ENCODE assay signal across 8 cellular contexts in the genomic region with DNA sequence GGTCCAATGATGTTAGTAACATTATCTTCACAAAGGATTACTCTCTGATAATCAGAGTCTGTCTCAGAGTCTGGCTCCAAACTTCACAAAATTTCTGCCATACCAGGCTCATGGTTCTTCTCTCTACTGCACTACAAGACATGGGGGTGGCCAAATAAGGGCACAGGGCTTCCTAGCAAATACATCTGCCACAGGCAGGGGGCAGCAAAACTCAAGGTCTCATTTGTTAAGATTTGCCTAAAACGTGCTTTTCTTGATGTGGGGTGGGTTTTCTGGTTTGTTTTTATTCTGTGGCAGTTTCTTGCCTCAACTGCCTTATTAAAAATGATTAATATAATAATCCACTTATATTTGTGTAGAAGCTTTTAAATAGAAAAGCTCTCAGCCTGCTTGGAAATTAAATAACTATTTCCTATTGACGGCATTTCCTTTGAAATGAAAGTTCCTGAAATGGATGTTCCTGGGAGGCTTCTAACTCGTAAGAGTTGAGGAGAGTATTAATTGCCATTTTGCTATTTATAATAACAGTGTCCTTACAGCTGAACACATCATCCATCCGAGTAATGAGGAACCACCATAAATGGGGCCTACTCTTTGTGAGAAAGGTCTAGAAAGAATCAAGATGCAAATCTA. TPM values are rescaled to one million over a fixed set of nuclear protein-coding genes. Genes with fewer than 3 reads are reported as not detected.
DNase-seq lines count a peak whose midpoint lies in the region; ATAC-seq and TF ChIP-seq lines count a peak whose summit lies in the region.

No MANE protein-coding gene starts in this region.

- H3K27ac Mint-ChIP-seq in CD4-positive, CD25-positive, alpha-beta regulatory T cell: no peak overlapping the region
- no peak overlapping the region for H3K27ac Mint-ChIP-seq in activated naive CD4-positive, alpha-beta T cell treated with anti-CD3 and anti-CD28 coated beads, Interleukin-2, amount 50 U/mL, for 72 hours

- H3K9me3 Mint-ChIP-seq in CD4-positive, CD25-positive, alpha-beta regulatory T cell: peaks cover 0 to 2% (median 0%) of the 10 kb centered on the region in 7 donors
- H3K9me3 Mint-ChIP-seq in activated naive CD4-positive, alpha-beta T cell treated with anti-CD3 and anti-CD28 coated beads, Interleukin-2, amount 50 U/mL, for 72 hours: no peaks in the 10 kb centered on the region

- no peaks in the 10 kb centered on the region for H3K4me1 Mint-ChIP-seq in CD4-positive, CD25-positive, alpha-beta regulatory T cell

- H3K9me3 ChIP-seq in CD4-positive, CD25-positive, alpha-beta regulatory T cell (ENCODE audit: control insufficient read depth in 2 of 2, low read length in 2 of 2): no peaks in the 10 kb centered on the region

- H3K27ac ChIP-seq in CD4-positive, CD25-positive, alpha-beta regulatory T cell (ENCODE audit: insufficient read depth, low read length, poor library complexity, severe bottlenecking): no peak overlapping the region

- peak; percentile 9 to 75 (median 28) for DNase-seq in CD4-positive, CD25-positive, alpha-beta regulatory T cell
- DNase-seq in activated naive CD4-positive, alpha-beta T cell treated with anti-CD3 and anti-CD28 coated beads, Interleukin-2, amount 50 U/mL, for 72 hours (ENCODE audit: low spot score in 2 of 2): peak in 1 of 2 donors; percentile 68
- DNase-seq in hepatic stellate cell (ENCODE audit: low spot score): peak; percentile 24
- DNase-seq in stimulated activated CD4-positive, alpha-beta T cell treated with anti-CD3 and anti-CD28 coated beads, Interleukin-15, amount 100 ng/mL, for 24 hours: peak; percentile 77

- no peak for ATAC-seq in CD4-positive, CD25-positive, alpha-beta regulatory T cell (ENCODE audit: low read depth in 2 of 2)
- ATAC-seq in GM19372 (IDR thresholded peaks at IDR 0.05; ENCODE audit: low read depth, unreplicated experiment) (peak; percentile 70), SK-N-SH treated with all-trans-retinoic acid at 6 μM for 48 hours (peak; percentile 88), GM19463 (IDR thresholded peaks at IDR 0.05; ENCODE audit: unreplicated experiment) (no peak)
- peak; percentile 66 to 71 for ATAC-seq in activated naive CD4-positive, alpha-beta T cell treated with anti-CD3 and anti-CD28 coated beads, Interleukin-2, amount 50 U/mL, for 72 hours

- H3K36me3 Mint-ChIP-seq in CD4-positive, CD25-positive, alpha-beta regulatory T cell: no peaks in the 10 kb centered on the region
- no peaks in the 10 kb centered on the region for H3K36me3 Mint-ChIP-seq in activated naive CD4-positive, alpha-beta T cell treated with anti-CD3 and anti-CD28 coated beads, Interleukin-2, amount 50 U/mL, for 72 hours

- no peak overlapping the region for H3K4me3 ChIP-seq in CD4-positive, CD25-positive, alpha-beta regulatory T cell (ENCODE audit: low read depth, low read length)

- H3K4me1 ChIP-seq in CD4-positive, CD25-positive, alpha-beta regulatory T cell (ENCODE audit: control insufficient read depth, insufficient read depth, low read length, poor library complexity, severe bottlenecking): no peaks in the 10 kb centered on the region

- H3K27me3 ChIP-seq in CD4-positive, CD25-positive, alpha-beta regulatory T cell (ENCODE audit: control insufficient read depth, insufficient read depth, low read length): peaks cover 6% of the 10 kb centered on the region

- H3K4me3 Mint-ChIP-seq in CD4-positive, CD25-positive, alpha-beta regulatory T cell: no peak overlapping the region

- TF ChIP-seq CTCF in LNCAP (IDR thresholded peaks at IDR 0.05): peak; percentile 83

- H3K36me3 ChIP-seq in CD4-positive, CD25-positive, alpha-beta regulatory T cell (ENCODE audit: control insufficient read depth, insufficient read depth, low read length): no peaks in the 10 kb centered on the region

- peaks cover 24% of the 10 kb centered on the region for H3K27me3 Mint-ChIP-seq in CD4-positive, CD25-positive, alpha-beta regulatory T cell

TF ChIP-seq in SK-N-SH treated with all-trans-retinoic acid at 6 μM for 48 hours, 23 proteins besides CTCF, POLR2A, EP300 and RAD21:
- TF ChIP-seq ZC3H10 (CRISPR knock-in tag; IDR thresholded peaks at IDR 0.05) (no peak), TCF4 (CRISPR knock-in tag; IDR thresholded peaks at IDR 0.05; ENCODE audit: borderline replicate concordance) (no peak), GLIS3 (CRISPR knock-in tag; IDR thresholded peaks at IDR 0.05) (no peak), ISL1 (CRISPR knock-in tag; IDR thresholded peaks at IDR 0.05) (no peak), ESRRG (CRISPR knock-in tag; IDR thresholded peaks at IDR 0.05) (no peak), ZFP3 (CRISPR knock-in tag; IDR thresholded peaks at IDR 0.05) (no peak), ZNF565 (CRISPR knock-in tag; conservative IDR thresholded peaks at IDR 0.05; ENCODE audit: low read depth) (no peak), TOX (CRISPR knock-in tag; IDR thresholded peaks at IDR 0.05; ENCODE audit: borderline replicate concordance) (no peak), CSDC2 (CRISPR knock-in tag; IDR thresholded peaks at IDR 0.05) (no peak), OSR1 (CRISPR knock-in tag; IDR thresholded peaks at IDR 0.05) (no peak), ZNF8 (CRISPR knock-in tag; IDR thresholded peaks at IDR 0.05) (no peak), PPARA (CRISPR knock-in tag; IDR thresholded peaks at IDR 0.05; ENCODE audit: borderline replicate concordance) (no peak), ZFP30 (CRISPR knock-in tag; IDR thresholded peaks at IDR 0.05) (no peak)
- TF ChIP-seq, protein P1, sequence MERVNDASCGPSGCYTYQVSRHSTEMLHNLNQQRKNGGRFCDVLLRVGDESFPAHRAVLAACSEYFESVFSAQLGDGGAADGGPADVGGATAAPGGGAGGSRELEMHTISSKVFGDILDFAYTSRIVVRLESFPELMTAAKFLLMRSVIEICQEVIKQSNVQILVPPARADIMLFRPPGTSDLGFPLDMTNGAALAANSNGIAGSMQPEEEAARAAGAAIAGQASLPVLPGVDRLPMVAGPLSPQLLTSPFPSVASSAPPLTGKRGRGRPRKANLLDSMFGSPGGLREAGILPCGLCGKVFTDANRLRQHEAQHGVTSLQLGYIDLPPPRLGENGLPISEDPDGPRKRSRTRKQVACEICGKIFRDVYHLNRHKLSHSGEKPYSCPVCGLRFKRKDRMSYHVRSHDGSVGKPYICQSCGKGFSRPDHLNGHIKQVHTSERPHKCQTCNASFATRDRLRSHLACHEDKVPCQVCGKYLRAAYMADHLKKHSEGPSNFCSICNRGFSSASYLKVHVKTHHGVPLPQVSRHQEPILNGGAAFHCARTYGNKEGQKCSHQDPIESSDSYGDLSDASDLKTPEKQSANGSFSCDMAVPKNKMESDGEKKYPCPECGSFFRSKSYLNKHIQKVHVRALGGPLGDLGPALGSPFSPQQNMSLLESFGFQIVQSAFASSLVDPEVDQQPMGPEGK (CRISPR knock-in tag; IDR thresholded peaks at IDR 0.05; ENCODE audit: borderline replicate concordance): no peak
- TF ChIP-seq, protein P2, sequence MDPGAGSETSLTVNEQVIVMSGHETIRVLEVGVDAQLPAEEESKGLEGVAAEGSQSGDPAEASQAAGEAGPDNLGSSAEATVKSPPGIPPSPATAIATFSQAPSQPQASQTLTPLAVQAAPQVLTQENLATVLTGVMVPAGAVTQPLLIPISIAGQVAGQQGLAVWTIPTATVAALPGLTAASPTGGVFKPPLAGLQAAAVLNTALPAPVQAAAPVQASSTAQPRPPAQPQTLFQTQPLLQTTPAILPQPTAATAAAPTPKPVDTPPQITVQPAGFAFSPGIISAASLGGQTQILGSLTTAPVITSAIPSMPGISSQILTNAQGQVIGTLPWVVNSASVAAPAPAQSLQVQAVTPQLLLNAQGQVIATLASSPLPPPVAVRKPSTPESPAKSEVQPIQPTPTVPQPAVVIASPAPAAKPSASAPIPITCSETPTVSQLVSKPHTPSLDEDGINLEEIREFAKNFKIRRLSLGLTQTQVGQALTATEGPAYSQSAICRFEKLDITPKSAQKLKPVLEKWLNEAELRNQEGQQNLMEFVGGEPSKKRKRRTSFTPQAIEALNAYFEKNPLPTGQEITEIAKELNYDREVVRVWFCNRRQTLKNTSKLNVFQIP (CRISPR knock-in tag; IDR thresholded peaks at IDR 0.05; ENCODE audit: borderline replicate concordance, low read depth): no peak
- TF ChIP-seq, protein P3, sequence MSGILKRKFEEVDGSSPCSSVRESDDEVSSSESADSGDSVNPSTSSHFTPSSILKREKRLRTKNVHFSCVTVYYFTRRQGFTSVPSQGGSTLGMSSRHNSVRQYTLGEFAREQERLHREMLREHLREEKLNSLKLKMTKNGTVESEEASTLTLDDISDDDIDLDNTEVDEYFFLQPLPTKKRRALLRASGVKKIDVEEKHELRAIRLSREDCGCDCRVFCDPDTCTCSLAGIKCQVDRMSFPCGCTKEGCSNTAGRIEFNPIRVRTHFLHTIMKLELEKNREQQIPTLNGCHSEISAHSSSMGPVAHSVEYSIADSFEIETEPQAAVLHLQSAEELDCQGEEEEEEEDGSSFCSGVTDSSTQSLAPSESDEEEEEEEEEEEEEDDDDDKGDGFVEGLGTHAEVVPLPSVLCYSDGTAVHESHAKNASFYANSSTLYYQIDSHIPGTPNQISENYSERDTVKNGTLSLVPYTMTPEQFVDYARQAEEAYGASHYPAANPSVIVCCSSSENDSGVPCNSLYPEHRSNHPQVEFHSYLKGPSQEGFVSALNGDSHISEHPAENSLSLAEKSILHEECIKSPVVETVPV (CRISPR knock-in tag; IDR thresholded peaks at IDR 0.05): no peak

RNA-seq across cellular contexts. Expression of a gene that starts 53.8 kb away (rescaled TPM):
- not detected for total RNA-seq in CD4-positive, CD25-positive, alpha-beta regulatory T cell
- polyA plus RNA-seq in CD4-positive, CD25-positive, alpha-beta regulatory T cell: not detected
- not detected for total RNA-seq in activated naive CD4-positive, alpha-beta T cell treated with anti-CD3 and anti-CD28 coated beads, Interleukin-2, amount 50 U/mL, for 72 hours

Comparison
In these comparisons a context has a peak if more than half of its experiments do, and no peak if none do; other contexts are left out.
1. ATAC-seq: peak in GM19372 (single experiment), SK-N-SH treated with all-trans-retinoic acid at 6 μM for 48 hours (single experiment) and activated naive CD4-positive, alpha-beta T cell treated with anti-CD3 and anti-CD28 coated beads, Interleukin-2, amount 50 U/mL, for 72 hours (2 of 2); none in CD4-positive, CD25-positive, alpha-beta regulatory T cell (0 of 2) and GM19463 (single experiment).